ENCODE assay signal across 7 cellular contexts in genomic region chr10:5889624-5890518, GRCh38.
A peak's percentile ranks its signal among the peaks of the same experiment; 100 is the strongest.
DNase-seq lines count a peak whose midpoint lies in the region; ATAC-seq and TF ChIP-seq lines count a peak whose summit lies in the region.

ANKRD16 (minus strand) TSS chr10:5889893; CDS start chr10:5889354, 539 bp downstream.
FBH1 (plus strand) TSS chr10:5890243; CDS start chr10:5890346, 103 bp downstream.

- peak; percentile 84 for ATAC-seq in GM18511 (IDR thresholded peaks at IDR 0.05; ENCODE audit: unreplicated experiment)
- peak; percentile 83 for ATAC-seq in HG03025 (IDR thresholded peaks at IDR 0.05; ENCODE audit: low FRiP score, unreplicated experiment)

- in situ Hi-C loops in astrocyte of the spinal cord (cut with HindIII; ENCODE audit: low sequenced_read_pairs), result no loop called here

- DNase-seq in NCI-H2029 treated with DMSO at 0.1 percent for 48 hours (lab: John Stamatoyannopoulos, UW), result peak; percentile 59
- peak; percentile 95 for DNase-seq in T1000 (lab: John Stamatoyannopoulos, UW)
- DNase-seq in astrocyte of the spinal cord (ENCODE audit: low read depth, low spot score), result peak; percentile 100
- DNase-seq in hypothalamus (lab: John Stamatoyannopoulos, UW), result peak; percentile 76 to 99 (median 96)
- DNase-seq in retinal pigment epithelial cell (ENCODE audit: low read depth), result peak; percentile 94

- H3K4me3 ChIP-seq in astrocyte of the spinal cord (ENCODE audit: low read depth, low read length) (peak within 1 kb of the TSS; percentile 87), retinal pigment epithelial cell (ENCODE audit: low read length) (peak within 1 kb of the TSS; percentile 69)

- no peak for TF ChIP-seq CTCF in astrocyte of the spinal cord (IDR thresholded peaks at IDR 0.05; ENCODE audit: low read depth, low read length)
- no peak for TF ChIP-seq CTCF in retinal pigment epithelial cell (conservative IDR thresholded peaks at IDR 0.05; ENCODE audit: low read depth, low read length)

Comparison
In these comparisons a context has a peak if more than half of its experiments do, and no peak if none do; other contexts are left out.
1. Peak in every context shown above with its lines: DNase-seq, ATAC-seq and H3K4me3 ChIP-seq.